In genomic region chr15:42010434-42010833, GRCh38 we compare ENCODE assay signal across 11 cellular contexts. TPM values are rescaled to one million over a fixed set of nuclear protein-coding genes. Genes with fewer than 3 reads are reported as not detected.
A peak's percentile ranks its signal among the peaks of the same experiment; 100 is the strongest.
DNase-seq lines count a peak whose midpoint lies in the region; ATAC-seq, FAIRE-seq and TF ChIP-seq lines count a peak whose summit lies in the region.
"Had no signal": no experiment of that assay in that cellular context is flagged by ENCODE, and none has a peak within 500 bp of the region (broad histone marks: within the 10 kb centered on the region; RNA-seq: fewer than 3 reads in every experiment).

No MANE protein-coding gene starts in this region.

- no peak for FAIRE-seq in bronchial epithelial cell (lab: Jason Lieb, UNC)

- peak; percentile 50 for ATAC-seq in GM19324 (IDR thresholded peaks at IDR 0.05; ENCODE audit: low FRiP score, unreplicated experiment)
- ATAC-seq in HG03432 (IDR thresholded peaks at IDR 0.05; ENCODE audit: unreplicated experiment) = peak; percentile 71
- no peak for ATAC-seq in left lung

- POLR2A ChIA-PET in GM10248 (lab: Yijun Ruan, JAX) = no interaction called here

- CTCF ChIA-PET in GM10248 (lab: Yijun Ruan, JAX) = interaction anchor here (4.7 kb wide), 1 partner anchor 21 kb away, joined by 33 read pairs; no protein-coding TSS in a partner anchor

- intact Hi-C loops in left lung (cut with DNase I) = no loop called here

- H3K4me3 ChIP-seq in bronchial epithelial cell (ENCODE audit: low read depth, low read length) (no peak overlapping the region), left lung (no peak overlapping the region)
- H3K4me3 ChIP-seq: Peyer's patch had no signal

- no peaks in the 10 kb centered on the region for H3K36me3 ChIP-seq in bronchial epithelial cell (ENCODE audit: control insufficient read depth, insufficient read depth, low read length)
- H3K36me3 ChIP-seq in left lung = no peaks in the 10 kb centered on the region
- H3K36me3 ChIP-seq: Peyer's patch had no signal

- TF ChIP-seq POLR2A in erythroblast (IDR thresholded peaks at IDR 0.05; ENCODE audit: low read length) = no peak

- no peak overlapping the region for H3K27ac ChIP-seq in left lung

- TF ChIP-seq CTCF in GM10248 (IDR thresholded peaks at IDR 0.05; ENCODE audit: control extremely low read depth, extremely low read depth, low read depth, missing control alignments) = no peak
- TF ChIP-seq CTCF in bronchial epithelial cell (IDR thresholded peaks at IDR 0.05; ENCODE audit: insufficient read depth, low read length, severe bottlenecking) = no peak
- TF ChIP-seq CTCF in left lung (IDR thresholded peaks at IDR 0.05) = no peak

- DNase-seq in GM10248 (ENCODE audit: extremely low spot score) (peak; percentile 67), bronchial epithelial cell (ENCODE audit: low read depth) (peak; percentile 76), left lung (no peak), SHP77 treated with DMSO at 0.1 percent for 48 hours (lab: John Stamatoyannopoulos, UW) (no peak), erythroblast (lab: John Stamatoyannopoulos, UW) (no peak), COR-L47 (lab: John Stamatoyannopoulos, UW) (no peak)
- DNase-seq: Calu3, kidney glomerular epithelial cell had no signal

- H3K4me1 ChIP-seq in left lung = peaks cover 0 to 5% of the 10 kb centered on the region in 2 donors

- H3K9me3 ChIP-seq in left lung = no peaks in the 10 kb centered on the region
- H3K9me3 ChIP-seq: Peyer's patch had no signal

- no peaks in the 10 kb centered on the region for H3K27me3 ChIP-seq in bronchial epithelial cell (ENCODE audit: control insufficient read depth, insufficient read depth, low read length)
- no peaks in the 10 kb centered on the region for H3K27me3 ChIP-seq in left lung
- H3K27me3 ChIP-seq: Peyer's patch had no signal

RNA-seq across cellular contexts. Expression of gene PLA2G4E, which starts 10.4 kb away (rescaled TPM):
- total RNA-seq in bronchial epithelial cell = under 0.01 and 1.4 TPM in 2 replicates
- 1 to 10 TPM in 1 of 2 donors, under 1 TPM in 1; 0.12 to 1.2 TPM for total RNA-seq in left lung

RNA-seq across cellular contexts. Expression of gene EHD4, which starts 38.1 kb away (rescaled TPM):
- total RNA-seq in bronchial epithelial cell (21.1 and 28.3 TPM in 2 replicates), left lung (10 to 100 TPM; 23.0 to 32.6 TPM)

Comparison
In these comparisons a context has a peak if more than half of its experiments do, and no peak if none do; other contexts are left out.
1. DNase-seq: peak in GM10248 (single experiment) and bronchial epithelial cell (single experiment); none in left lung (0 of 2), SHP77 treated with DMSO at 0.1 percent for 48 hours (single experiment), erythroblast (0 of 2) and COR-L47 (single experiment).